ENCODE assay signal across 23 cellular contexts in genomic region chr13:31005066-31005465, GRCh38.
DNase-seq lines count a peak whose midpoint lies in the region; ATAC-seq, FAIRE-seq and TF ChIP-seq lines count a peak whose summit lies in the region.
"Had no signal": no experiment of that assay in that cellular context is flagged by ENCODE, and none has a peak within 500 bp of the region (broad histone marks: within the 10 kb centered on the region; RNA-seq: fewer than 3 reads in every experiment).

No MANE protein-coding gene starts in this region.

- BruUV-seq in A673 (replicated peaks; lab: Mats Ljungman, UMichigan) (no TSS peak), OCI-LY7 (replicated peaks; lab: Mats Ljungman, UMichigan) (no TSS peak)

- intact Hi-C loops in A673 (cut with micrococcal nuclease; ENCODE audit: unreplicated experiment) (no loop called here), kidney (cut with DNase I) (no loop called here), OCI-LY7 (cut with micrococcal nuclease; ENCODE audit: unreplicated experiment) (no loop called here)

- H2AFZ ChIP-seq in OCI-LY7 (ENCODE audit: low read length) = no peak overlapping the region

- POLR2A ChIA-PET in A673 (lab: Charles Lee; ENCODE audit: low non-redundant PET) (no interaction called here), OCI-LY7 (lab: Charles Lee) (no interaction called here)

- H3K9me3 Mint-ChIP-seq in endodermal cell = no peaks in the 10 kb centered on the region
- no peaks in the 10 kb centered on the region for H3K9me3 Mint-ChIP-seq in stimulated activated memory B cell treated with anti-CD40 and anti-IgM and Interleukin-4, amounts not matched to agents 10 μg/mL and 1 μg/mL and 100 μg/mL, for 72 hours
- H3K9me3 Mint-ChIP-seq: CD4-positive, alpha-beta T cell; CD8-positive, alpha-beta T cell had no signal

- TF ChIP-seq CTCF in A673 (conservative IDR thresholded peaks at IDR 0.05; ENCODE audit: low read depth, low read length) (no peak), endodermal cell (conservative IDR thresholded peaks at IDR 0.05) (no peak), kidney (IDR thresholded peaks at IDR 0.05; ENCODE audit: borderline replicate concordance, extremely low read depth, insufficient read depth) (no peak), OCI-LY7 (conservative IDR thresholded peaks at IDR 0.05; ENCODE audit: low read length) (no peak)

- H3K9me3 ChIP-seq in A673 (ENCODE audit: low read depth, low read length, poor library complexity, severe bottlenecking) (no peaks in the 10 kb centered on the region), endodermal cell (ENCODE audit: control insufficient read depth, low read length) (no peaks in the 10 kb centered on the region), kidney (ENCODE audit: control insufficient read depth in 1 of 2, low read length in 2 of 2) (no peaks in the 10 kb centered on the region), OCI-LY7 (ENCODE audit: low read length) (no peaks in the 10 kb centered on the region)
- H3K9me3 ChIP-seq: BLaER1 treated with 17β-estradiol and CSF1 and Interleukin-3, amounts not matched to agents 10 nM and 100 nM; Caco-2 had no signal

- no peaks in the 10 kb centered on the region for H3K79me2 ChIP-seq in OCI-LY7 (ENCODE audit: insufficient read depth, low read depth, low read length)

- no peaks in the 10 kb centered on the region for H3K9me2 ChIP-seq in OCI-LY7 (ENCODE audit: insufficient read depth, low read length)

- CTCF ChIA-PET in A673 (lab: Charles Lee) (no interaction called here), OCI-LY7 (lab: Charles Lee; ENCODE audit: unreplicated experiment) (no interaction called here)

- FAIRE-seq in kidney (lab: Jason Lieb, UNC) = no peak
- FAIRE-seq: A204.1, D721Med, G401.6, GM12891, GM19239 had no signal

- H3K9ac ChIP-seq in endodermal cell (ENCODE audit: extremely low read depth, low read length, poor library complexity, severe bottlenecking) (no peak overlapping the region), kidney (ENCODE audit: low read length in 2 of 2) (no peak overlapping the region)
- H3K9ac ChIP-seq: BLaER1 treated with 17β-estradiol and CSF1 and Interleukin-3, amounts not matched to agents 10 nM and 100 nM had no signal

- H3K4me1 Mint-ChIP-seq in endodermal cell = no peaks in the 10 kb centered on the region
- no peaks in the 10 kb centered on the region for H3K4me1 Mint-ChIP-seq in stimulated activated memory B cell treated with anti-CD40 and anti-IgM and Interleukin-4, amounts not matched to agents 10 μg/mL and 1 μg/mL and 100 μg/mL, for 72 hours
- H3K4me1 Mint-ChIP-seq: B cell had no signal

- H3K4me3 ChIP-seq in A673 (ENCODE audit: low read depth, low read length, poor library complexity, severe bottlenecking) (no peak overlapping the region), endodermal cell (ENCODE audit: low read length) (no peak overlapping the region), kidney (ENCODE audit: low read length in 2 of 2) (no peak overlapping the region), OCI-LY7 (ENCODE audit: low read depth, low read length, poor library complexity, severe bottlenecking) (no peak overlapping the region)
- H3K4me3 ChIP-seq: BLaER1 treated with 17β-estradiol and CSF1 and Interleukin-3, amounts not matched to agents 10 nM and 100 nM had no signal

- no peak overlapping the region for H3K4me3 Mint-ChIP-seq in endodermal cell
- H3K4me3 Mint-ChIP-seq in stimulated activated memory B cell treated with anti-CD40 and anti-IgM and Interleukin-4, amounts not matched to agents 10 μg/mL and 1 μg/mL and 100 μg/mL, for 72 hours = no peak overlapping the region
- H3K4me3 Mint-ChIP-seq: B cell; CD4-positive, alpha-beta T cell; CD8-positive, alpha-beta T cell had no signal

- H3K27me3 ChIP-seq in A673 (replicated peaks; ENCODE audit: insufficient read depth, low read depth, low read length, poor library complexity) = no peaks in the 10 kb centered on the region
- H3K27me3 ChIP-seq in endodermal cell (ENCODE audit: control insufficient read depth, insufficient read depth, low read length, poor library complexity, severe bottlenecking) = no peaks in the 10 kb centered on the region
- H3K27me3 ChIP-seq: BLaER1 treated with 17β-estradiol and CSF1 and Interleukin-3, amounts not matched to agents 10 nM and 100 nM had no signal

- no peak overlapping the region for H3K4me2 ChIP-seq in OCI-LY7 (ENCODE audit: low read length)
- H3K4me2 ChIP-seq: BLaER1 treated with 17β-estradiol and CSF1 and Interleukin-3, amounts not matched to agents 10 nM and 100 nM had no signal

- peaks cover 4% of the 10 kb centered on the region for H3K27me3 Mint-ChIP-seq in endodermal cell (ENCODE audit: insufficient read depth)
- H3K27me3 Mint-ChIP-seq in stimulated activated memory B cell treated with anti-CD40 and anti-IgM and Interleukin-4, amounts not matched to agents 10 μg/mL and 1 μg/mL and 100 μg/mL, for 72 hours = peaks cover 16% of the 10 kb centered on the region

- H3K36me3 Mint-ChIP-seq in endodermal cell (ENCODE audit: low read depth) = no peaks in the 10 kb centered on the region
- no peaks in the 10 kb centered on the region for H3K36me3 Mint-ChIP-seq in stimulated activated memory B cell treated with anti-CD40 and anti-IgM and Interleukin-4, amounts not matched to agents 10 μg/mL and 1 μg/mL and 100 μg/mL, for 72 hours
- H3K36me3 Mint-ChIP-seq: CD8-positive, alpha-beta T cell had no signal

- no peaks in the 10 kb centered on the region for H4K20me1 ChIP-seq in OCI-LY7 (ENCODE audit: insufficient read depth, low read length)
- H4K20me1 ChIP-seq: BLaER1 treated with 17β-estradiol and CSF1 and Interleukin-3, amounts not matched to agents 10 nM and 100 nM had no signal

- H3K27ac ChIP-seq in A673 (ENCODE audit: low read depth, low read length, poor library complexity, severe bottlenecking) (peak overlapping the region; percentile 20), endodermal cell (ENCODE audit: low read depth, low read length) (no peak overlapping the region), kidney (ENCODE audit: low read depth in 2 of 2, low read length in 2 of 2) (no peak overlapping the region), OCI-LY7 (ENCODE audit: low read depth, low read length, poor library complexity, severe bottlenecking) (no peak overlapping the region)
- H3K27ac ChIP-seq: BLaER1 treated with 17β-estradiol and CSF1 and Interleukin-3, amounts not matched to agents 10 nM and 100 nM; C4-2B had no signal

- H3K4me1 ChIP-seq in A673 (ENCODE audit: insufficient read depth, low read length, poor library complexity, severe bottlenecking) (peaks cover 36% of the 10 kb centered on the region), endodermal cell (ENCODE audit: control insufficient read depth, insufficient read depth, low read length) (no peaks in the 10 kb centered on the region), kidney (ENCODE audit: control insufficient read depth in 1 of 2, insufficient read depth in 1 of 2, low read depth in 1 of 2, low read length in 2 of 2) (no peaks in the 10 kb centered on the region), OCI-LY7 (ENCODE audit: insufficient read depth, low read length, poor library complexity, severe bottlenecking) (no peaks in the 10 kb centered on the region)
- H3K4me1 ChIP-seq: Caco-2 had no signal

- 93 to 94% methylated on average over 13 to 23 of the region's 23 CpGs for WGBS in endodermal cell (ENCODE audit: insufficient coverage in 1 of 2, insufficient read length in 1 of 2), 2 experiments

- peak; percentile 22 for ATAC-seq in stimulated activated memory B cell treated with anti-CD40 and anti-IgM and Interleukin-4, amounts not matched to agents 10 μg/mL and 1 μg/mL and 100 μg/mL, for 72 hours
- ATAC-seq in HG02759 (IDR thresholded peaks at IDR 0.05; ENCODE audit: unreplicated experiment) = no peak
- ATAC-seq: CD8-positive, alpha-beta T cell had no signal

- peaks cover 66% of the 10 kb centered on the region for H3K36me3 ChIP-seq in A673 (ENCODE audit: insufficient read depth, low read length, poor library complexity, severe bottlenecking)
- H3K36me3 ChIP-seq in endodermal cell (ENCODE audit: control insufficient read depth, insufficient read depth, low read length) = no peaks in the 10 kb centered on the region
- no peaks in the 10 kb centered on the region for H3K36me3 ChIP-seq in kidney (ENCODE audit: control insufficient read depth in 1 of 2, insufficient read depth in 2 of 2, low read length in 2 of 2)
- no peaks in the 10 kb centered on the region for H3K36me3 ChIP-seq in OCI-LY7 (ENCODE audit: insufficient read depth, low read length)
- H3K36me3 ChIP-seq: BLaER1 treated with 17β-estradiol and CSF1 and Interleukin-3, amounts not matched to agents 10 nM and 100 nM had no signal

- H3K27ac Mint-ChIP-seq in endodermal cell = no peak overlapping the region
- no peak overlapping the region for H3K27ac Mint-ChIP-seq in stimulated activated memory B cell treated with anti-CD40 and anti-IgM and Interleukin-4, amounts not matched to agents 10 μg/mL and 1 μg/mL and 100 μg/mL, for 72 hours
- H3K27ac Mint-ChIP-seq: B cell; CD4-positive, alpha-beta T cell; CD8-positive, alpha-beta T cell had no signal

- no peak for DNase-seq in A673 (ENCODE audit: low spot score)
- peak; percentile 24 for DNase-seq in endodermal cell
- peak; percentile 64 for DNase-seq in kidney
- DNase-seq in OCI-LY7 (ENCODE audit: low spot score) = no peak
- DNase-seq in RPMI8226 = no peak
- DNase-seq: 8988T; AML-193; Caco-2; Calu3; CD4-positive, alpha-beta T cell; CD8-positive, alpha-beta T cell; DMS79 treated with DMSO at 0.1 percent for 48 hours; GF-D8 had no signal

Comparison
In these comparisons a context has a peak if more than half of its experiments do, and no peak if none do; other contexts are left out.
1. DNase-seq: peak in endodermal cell (single experiment) and kidney (single experiment); none in A673 (single experiment), OCI-LY7 (single experiment) and RPMI8226 (single experiment).